ENCODE assay signal across 8 cellular contexts in genomic region chr2:189440644-189440946, GRCh38. TPM values are rescaled to one million over a fixed set of nuclear protein-coding genes. Genes with fewer than 3 reads are reported as not detected.
DNase-seq lines count a peak whose midpoint lies in the region; ATAC-seq, FAIRE-seq and TF ChIP-seq lines count a peak whose summit lies in the region.

No MANE protein-coding gene starts in this region.

- H3K27me3 ChIP-seq in small intestine (ENCODE audit: control insufficient read depth in 2 of 2, insufficient read depth in 2 of 2, low read length in 2 of 2): no peaks in the 10 kb centered on the region

- DNase-seq in WTC11 (ENCODE audit: low spot score): no peak
- DNase-seq in left ventricle myocardium superior: no peak
- DNase-seq in small intestine: no peak
- no peak for DNase-seq in SW480 (ENCODE audit: low spot score)
- no peak for DNase-seq in NCI-H226
- no peak for DNase-seq in activated CD4-positive, CD25-positive, alpha-beta regulatory T cell treated with anti-CD3 and anti-CD28 coated beads, Interleukin-2, amount 50 U/mL, for 72 hours

- peaks cover 2 to 16% of the 10 kb centered on the region in 2 donors for H3K4me1 ChIP-seq in small intestine (ENCODE audit: control insufficient read depth in 2 of 2, insufficient read depth in 1 of 2, low read depth in 1 of 2, low read length in 1 of 2)

- no peaks in the 10 kb centered on the region for H3K27me3 Mint-ChIP-seq in WTC11 (ENCODE audit: low read depth)

- ATAC-seq in GM18873 (IDR thresholded peaks at IDR 0.05; ENCODE audit: low FRiP score, unreplicated experiment): peak; percentile 29
- ATAC-seq in HG02938 (IDR thresholded peaks at IDR 0.05; ENCODE audit: unreplicated experiment): peak; percentile 27
- peak; percentile 49 for ATAC-seq in WTC11
- ATAC-seq in left ventricle myocardium superior: peak; percentile 64

- peaks cover 0 to 2% of the 10 kb centered on the region in 2 donors for H3K36me3 ChIP-seq in small intestine (ENCODE audit: control insufficient read depth in 2 of 2, insufficient read depth in 2 of 2, low read length in 2 of 2)

- H3K27ac ChIP-seq in small intestine (ENCODE audit: low read depth in 1 of 2, low read length in 1 of 2): peak overlapping the region; percentile 94 to 96

- 0 to 1% (median 0%) methylated on average over 8 of the region's 8 CpGs for WGBS in small intestine, 3 donors

- no peak overlapping the region for H3K4me3 Mint-ChIP-seq in WTC11

- no peaks in the 10 kb centered on the region for H3K9me3 ChIP-seq in small intestine (ENCODE audit: control insufficient read depth, low read depth)

- H3K9me3 Mint-ChIP-seq in WTC11: no peaks in the 10 kb centered on the region; the same call in 1 of the 2 replicates

- H3K4me1 Mint-ChIP-seq in WTC11: peaks cover 6% of the 10 kb centered on the region; the same call in 1 of the 2 replicates

- peak overlapping the region; percentile 49 to 77 for H3K4me3 ChIP-seq in small intestine (ENCODE audit: low read depth in 1 of 2, low read length in 2 of 2)

- FAIRE-seq in small intestine (lab: Jason Lieb, UNC): no peak

- intact Hi-C loops in left ventricle myocardium superior (cut with micrococcal nuclease): no loop called here

- no peaks in the 10 kb centered on the region for H3K36me3 Mint-ChIP-seq in WTC11

- CTCF ChIA-PET in WTC11 (lab: Charles Lee): no interaction called here

- H3K27ac Mint-ChIP-seq in WTC11: peak overlapping the region; percentile 99

- no peak for TF ChIP-seq CTCF in WTC11 (IDR thresholded peaks at IDR 0.05)

- POLR2A ChIA-PET in WTC11 (lab: Charles Lee): interaction anchor here (0.5 to 0.7 kb wide), 2 partner anchors 27 to 62 kb away, joined by 4 read pairs; no protein-coding TSS in a partner anchor

TF ChIP-seq in WTC11, 78 proteins besides CTCF, POLR2A, EP300 and RAD21:
- TF ChIP-seq MAX (CRISPR knock-in tag; IDR thresholded peaks at IDR 0.05) (no peak), ZMAT4 (CRISPR knock-in tag; IDR thresholded peaks at IDR 0.05) (no peak), HMGXB4 (CRISPR knock-in tag; IDR thresholded peaks at IDR 0.05) (no peak), FOXK1 (CRISPR knock-in tag; IDR thresholded peaks at IDR 0.05) (no peak), GRHL2 (CRISPR knock-in tag; IDR thresholded peaks at IDR 0.05; ENCODE audit: insufficient replicate concordance, severe bottlenecking) (no peak), ZNF396 (CRISPR knock-in tag; IDR thresholded peaks at IDR 0.05; ENCODE audit: borderline replicate concordance) (no peak), CDX4 (CRISPR knock-in tag; IDR thresholded peaks at IDR 0.05; ENCODE audit: borderline replicate concordance) (no peak), ZBTB21 (CRISPR knock-in tag; IDR thresholded peaks at IDR 0.05; ENCODE audit: borderline replicate concordance) (no peak), CREB1 (CRISPR knock-in tag; IDR thresholded peaks at IDR 0.05) (no peak), SP1 (CRISPR knock-in tag; conservative IDR thresholded peaks at IDR 0.05) (no peak), USF1 (CRISPR knock-in tag; IDR thresholded peaks at IDR 0.05) (no peak), CBFB (CRISPR knock-in tag; IDR thresholded peaks at IDR 0.05; ENCODE audit: low read depth) (no peak), ZNF263 (CRISPR knock-in tag; IDR thresholded peaks at IDR 0.05; ENCODE audit: low read depth) (no peak), KAT7 (CRISPR knock-in tag; IDR thresholded peaks at IDR 0.05; ENCODE audit: borderline replicate concordance) (no peak), IRF2 (CRISPR knock-in tag; IDR thresholded peaks at IDR 0.05; ENCODE audit: borderline replicate concordance, low read depth) (no peak), ATF6 (CRISPR knock-in tag; IDR thresholded peaks at IDR 0.05) (no peak), FOXJ3 (CRISPR knock-in tag; IDR thresholded peaks at IDR 0.05; ENCODE audit: borderline replicate concordance) (no peak), TCF7 (CRISPR knock-in tag; IDR thresholded peaks at IDR 0.05; ENCODE audit: low read depth) (no peak), CREM (CRISPR knock-in tag; IDR thresholded peaks at IDR 0.05) (no peak)

RNA-seq across cellular contexts. Expression of gene WDR75, which starts 0.7 kb away (rescaled TPM):
- total RNA-seq in WTC11 (2021): 59.0 to 68.3 TPM (median 64.8 TPM) in 3 replicates
- total RNA-seq in left ventricle myocardium superior: 15.1 TPM
- polyA plus RNA-seq in small intestine: 10 to 100 TPM; 11.6 to 17.4 (median 13.9) TPM
